In genomic region chr4:21768349-21769310, GRCh38 we compare ENCODE assay signal across 9 cellular contexts.
DNase-seq lines count a peak whose midpoint lies in the region; ATAC-seq and TF ChIP-seq lines count a peak whose summit lies in the region.
"Had no signal": no experiment of that assay in that cellular context is flagged by ENCODE, and none has a peak within 500 bp of the region (broad histone marks: within the 10 kb centered on the region; RNA-seq: fewer than 3 reads in every experiment).

No MANE protein-coding gene starts in this region.

- intact Hi-C loops in upper lobe of right lung (cut with DNase I) (loop anchor here (10.0 kb wide), 1 partner anchor 254 kb away; no protein-coding TSS in a partner anchor), sciatic nerve (cut with DNase I) (no loop called here)

- H3K4me3 Mint-ChIP-seq in GM23338 (no peak overlapping the region), immature natural killer cell (no peak overlapping the region)
- H3K4me3 Mint-ChIP-seq in activated CD8-positive, alpha-beta T cell treated with anti-CD3 and anti-CD28 coated beads, Interleukin-2, amount 10 ng/mL, durations not matched to agents 7 days and 5 days, result no peak overlapping the region

- DNase-seq in DMS 273 (lab: John Stamatoyannopoulos, UW; ENCODE audit: unreplicated experiment), result peak; percentile 67
- DNase-seq in DMS 273 treated with DMSO at 0.1 percent for 48 hours (lab: John Stamatoyannopoulos, UW), result no peak
- DNase-seq in GM23338 (ENCODE audit: low spot score), result peak; percentile 79
- DNase-seq in NCI-H1694 (lab: John Stamatoyannopoulos, UW), result peak; percentile 42
- DNase-seq in activated CD8-positive, alpha-beta T cell treated with anti-CD3 and anti-CD28 coated beads, Interleukin-2, amount 10 ng/mL, durations not matched to agents 7 days and 5 days, result peak; percentile 35
- DNase-seq in immature natural killer cell, result peak in 2 of 3 donors; percentile 10 to 22
- DNase-seq in upper lobe of right lung, result no peak
- DNase-seq in sciatic nerve (ENCODE audit: low spot score), result no peak

- H3K36me3 Mint-ChIP-seq in GM23338 (ENCODE audit: low read depth), result no peaks in the 10 kb centered on the region; the same call in 2 of the 3 replicates
- no peaks in the 10 kb centered on the region for H3K36me3 Mint-ChIP-seq in activated CD8-positive, alpha-beta T cell treated with anti-CD3 and anti-CD28 coated beads, Interleukin-2, amount 10 ng/mL, durations not matched to agents 7 days and 5 days (ENCODE audit: low read depth)
- H3K36me3 Mint-ChIP-seq in immature natural killer cell, result no peaks in the 10 kb centered on the region

- no peaks in the 10 kb centered on the region for H3F3A ChIP-seq in GM23338 (replicated peaks; ENCODE audit: low read depth)

- H3K27ac Mint-ChIP-seq in GM23338 (no peak overlapping the region), immature natural killer cell (no peak overlapping the region)
- H3K27ac Mint-ChIP-seq in activated CD8-positive, alpha-beta T cell treated with anti-CD3 and anti-CD28 coated beads, Interleukin-2, amount 10 ng/mL, durations not matched to agents 7 days and 5 days, result no peak overlapping the region

- H3K4me1 Mint-ChIP-seq in GM23338, result peaks cover 17% of the 10 kb centered on the region
- peaks cover 8% of the 10 kb centered on the region for H3K4me1 Mint-ChIP-seq in activated CD8-positive, alpha-beta T cell treated with anti-CD3 and anti-CD28 coated beads, Interleukin-2, amount 10 ng/mL, durations not matched to agents 7 days and 5 days (ENCODE audit: low read depth)
- no peaks in the 10 kb centered on the region for H3K4me1 Mint-ChIP-seq in immature natural killer cell

- H3K9me3 Mint-ChIP-seq in GM23338, result 0 out of 3 replicates have a peak, but pooled peaks cover 3% of the 10 kb centered on the region
- H3K9me3 Mint-ChIP-seq in activated CD8-positive, alpha-beta T cell treated with anti-CD3 and anti-CD28 coated beads, Interleukin-2, amount 10 ng/mL, durations not matched to agents 7 days and 5 days (ENCODE audit: insufficient read depth), result no peaks in the 10 kb centered on the region
- H3K9me3 Mint-ChIP-seq in immature natural killer cell, result no peaks in the 10 kb centered on the region

- H3K27me3 ChIP-seq in GM23338 (ENCODE audit: insufficient read depth) (no peaks in the 10 kb centered on the region), upper lobe of right lung (no peaks in the 10 kb centered on the region)

- H3K9me2 ChIP-seq in GM23338 (ENCODE audit: insufficient read depth), result no peaks in the 10 kb centered on the region

- no peak overlapping the region for H3K4me2 ChIP-seq in GM23338

- H3K4me3 ChIP-seq in GM23338, result no peak overlapping the region
- no peak overlapping the region for H3K4me3 ChIP-seq in upper lobe of right lung
- H3K4me3 ChIP-seq: BLaER1 treated with 17β-estradiol and CSF1 and Interleukin-3, amounts not matched to agents 10 nM and 100 nM had no signal

- peak; percentile 42; the same call in 2 of the 3 replicates for ATAC-seq in GM23338
- no peak for ATAC-seq in activated CD8-positive, alpha-beta T cell treated with anti-CD3 and anti-CD28 coated beads, Interleukin-2, amount 10 ng/mL, durations not matched to agents 7 days and 5 days
- ATAC-seq in upper lobe of right lung, result peak; percentile 31
- ATAC-seq in sciatic nerve, result no peak

- no peak overlapping the region for H2AFZ ChIP-seq in GM23338

- H3K4me1 ChIP-seq in GM23338 (ENCODE audit: insufficient read depth), result peaks cover 11% of the 10 kb centered on the region
- no peaks in the 10 kb centered on the region for H3K4me1 ChIP-seq in upper lobe of right lung

- H4K20me1 ChIP-seq in GM23338 (replicated peaks; ENCODE audit: insufficient read depth), result no peaks in the 10 kb centered on the region
- H4K20me1 ChIP-seq: BLaER1 treated with 17β-estradiol and CSF1 and Interleukin-3, amounts not matched to agents 10 nM and 100 nM had no signal

- no peaks in the 10 kb centered on the region for H3K79me2 ChIP-seq in GM23338 (replicated peaks; ENCODE audit: insufficient read depth)

- POLR2A ChIA-PET in activated CD8-positive, alpha-beta T cell treated with anti-CD3 and anti-CD28 coated beads, Interleukin-2, amount 10 ng/mL, durations not matched to agents 7 days and 5 days (lab: Charles Lee), result no interaction called here

- no peaks in the 10 kb centered on the region for H3K27me3 Mint-ChIP-seq in GM23338 (ENCODE audit: insufficient read depth, low read depth, poor library complexity)
- H3K27me3 Mint-ChIP-seq in activated CD8-positive, alpha-beta T cell treated with anti-CD3 and anti-CD28 coated beads, Interleukin-2, amount 10 ng/mL, durations not matched to agents 7 days and 5 days (ENCODE audit: low read depth), result no peaks in the 10 kb centered on the region
- H3K27me3 Mint-ChIP-seq in immature natural killer cell (ENCODE audit: low read depth in 3 of 3), result peaks cover 0 to 2% (median 0%) of the 10 kb centered on the region in 3 donors

- H3K36me3 ChIP-seq in GM23338 (ENCODE audit: insufficient read depth) (no peaks in the 10 kb centered on the region), upper lobe of right lung (no peaks in the 10 kb centered on the region)
- H3K36me3 ChIP-seq: BLaER1 treated with 17β-estradiol and CSF1 and Interleukin-3, amounts not matched to agents 10 nM and 100 nM had no signal

- CTCF ChIA-PET in activated CD8-positive, alpha-beta T cell treated with anti-CD3 and anti-CD28 coated beads, Interleukin-2, amount 10 ng/mL, durations not matched to agents 7 days and 5 days (lab: Charles Lee), result interaction anchor here (1.2 to 3.3 kb wide), 4 partner anchors 20 to 261 kb away, joined by 3 to 14 read pairs (median 7); no protein-coding TSS in a partner anchor

- no peaks in the 10 kb centered on the region for H3K9me3 ChIP-seq in upper lobe of right lung

- H3K27ac ChIP-seq in GM23338 (ENCODE audit: low read depth) (no peak overlapping the region), upper lobe of right lung (no peak overlapping the region)

- TF ChIP-seq CTCF in GM23338 (conservative IDR thresholded peaks at IDR 0.05; ENCODE audit: low read depth in 2 of 2) (peak; percentile 74 to 94), upper lobe of right lung (IDR thresholded peaks at IDR 0.05) (peak; percentile 74)

TF ChIP-seq in GM23338, 12 proteins besides CTCF, POLR2A, EP300 and RAD21 (continues in another document):
- TF ChIP-seq REST (IDR thresholded peaks at IDR 0.05; ENCODE audit: unreplicated experiment), result no peak

Comparison
In these comparisons a context has a peak if more than half of its experiments do, and no peak if none do; other contexts are left out.
1. DNase-seq: peak in DMS 273 (single experiment), GM23338 (single experiment), NCI-H1694 (single experiment), activated CD8-positive, alpha-beta T cell treated with anti-CD3 and anti-CD28 coated beads, Interleukin-2, amount 10 ng/mL, durations not matched to agents 7 days and 5 days (single experiment) and immature natural killer cell (2 of 3); none in DMS 273 treated with DMSO at 0.1 percent for 48 hours (single experiment), upper lobe of right lung (single experiment) and sciatic nerve (single experiment).
2. ATAC-seq: peak in GM23338 (single experiment) and upper lobe of right lung (single experiment); none in activated CD8-positive, alpha-beta T cell treated with anti-CD3 and anti-CD28 coated beads, Interleukin-2, amount 10 ng/mL, durations not matched to agents 7 days and 5 days (single experiment) and sciatic nerve (single experiment).